ENCODE assay signal across 28 cellular contexts in the genomic region with DNA sequence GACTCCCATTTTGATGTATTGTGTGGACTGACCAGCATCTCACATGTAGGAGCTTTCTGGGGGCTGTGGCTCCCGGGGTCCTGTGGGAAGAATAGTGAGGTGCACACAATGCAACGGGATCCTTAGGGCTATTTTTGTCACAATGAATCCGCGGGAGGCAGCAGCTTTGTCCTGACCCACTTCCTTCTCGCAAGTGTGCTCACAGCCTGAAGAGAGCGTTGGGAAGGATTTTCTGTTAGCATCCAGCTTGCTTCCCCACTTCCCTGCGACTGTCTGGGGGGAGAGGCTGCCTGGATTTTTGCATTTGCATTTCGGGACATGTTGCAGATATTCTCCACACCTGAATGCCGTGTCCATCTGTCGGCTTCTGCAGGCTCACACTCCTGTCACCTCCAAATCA. TPM values are rescaled to one million over a fixed set of nuclear protein-coding genes. Genes with fewer than 3 reads are reported as not detected.
"Had no signal": no experiment of that assay in that cellular context is flagged by ENCODE, and none has a peak within 500 bp of the region (broad histone marks: within the 10 kb centered on the region; RNA-seq: fewer than 3 reads in every experiment).

No MANE protein-coding gene starts in this region.

- H3K4me1 ChIP-seq: left lung, lower lobe of right lung, parathyroid adenoma, psoas muscle, right lobe of liver, thyroid gland, transverse colon, upper lobe of left lung, vagina had no signal

- FAIRE-seq: islet of Langerhans, kidney had no signal

- ATAC-seq: left colon; left lung; lower lobe of right lung; natural killer cell; psoas muscle; right lobe of liver; stimulated activated effector memory CD8-positive, alpha-beta T cell treated with anti-CD3 and anti-CD28 coated beads, Interleukin-12 subunit alpha, Interleukin-12 subunit beta, amount 100 ng/mL, for 72 hours had no signal

- H3K79me2 ChIP-seq: parathyroid adenoma had no signal

- H3K9ac ChIP-seq: parathyroid adenoma had no signal

- H3K4me3 ChIP-seq: left lung, lower lobe of right lung, psoas muscle, right lobe of liver, skin epidermis, thyroid gland, transverse colon, upper lobe of left lung, vagina had no signal

- H3K27ac ChIP-seq: left lung, lower lobe of right lung, parathyroid adenoma, psoas muscle, right lobe of liver, skin epidermis, thyroid gland, transverse colon, upper lobe of left lung, vagina had no signal

- DNase-seq: hypothalamus; immature natural killer cell; kidney; left colon; left lung; lower lobe of right lung; mammary epithelial cell; mesenchymal stem cell; naive B cell; natural killer cell; nephron progenitor cell; nucleus accumbens; psoas muscle; right lobe of liver; stimulated activated CD4-positive, alpha-beta T cell treated with anti-CD3 and anti-CD28 coated beads, Interleukin-12 subunit alpha, Interleukin-12 subunit beta, amount 100 ng/mL, for 4 hours; stimulated activated CD4-positive, alpha-beta T cell treated with anti-CD3 and anti-CD28 coated beads, Interleukin-4, amount 100 ng/mL, for 24 hours; stimulated activated naive CD4-positive, alpha-beta T cell; thyroid gland; transverse colon; upper lobe of left lung had no signal

- H3K36me3 ChIP-seq: left lung, lower lobe of right lung, right lobe of liver, thyroid gland, transverse colon, upper lobe of left lung, vagina had no signal

- H3K27me3 ChIP-seq: right lobe of liver, thyroid gland, transverse colon, upper lobe of left lung, vagina had no signal

- H3K9me3 ChIP-seq: left lung, lower lobe of right lung, psoas muscle, right lobe of liver, thyroid gland, transverse colon, upper lobe of left lung, vagina had no signal

- H2AFZ ChIP-seq: parathyroid adenoma had no signal

RNA-seq across cellular contexts. Expression of gene FZD10, which starts 31.9 kb away (rescaled TPM):
- total RNA-seq: liver, mononuclear cell, natural killer cell, osteoblast, right lobe of liver had no signal
- polyA plus RNA-seq: immature natural killer cell, mammary epithelial cell had no signal
